In genomic region chr14:44961151-44961729, GRCh38 we compare ENCODE assay signal across 1 cellular context.
TF ChIP-seq lines count a peak whose summit lies in the region.

No MANE protein-coding gene starts in this region.

TF ChIP-seq in K562, 482 proteins besides CTCF, POLR2A, EP300 and RAD21 (continued from another document and continues in another):
- no peak for TF ChIP-seq POLR2H (tag; IDR thresholded peaks at IDR 0.05; ENCODE audit: low read depth)
- no peak for TF ChIP-seq USF2 (CRISPR knock-in tag; IDR thresholded peaks at IDR 0.05)
- peak; percentile 54; the same call in 1 of the 2 replicates for TF ChIP-seq DPF2 (IDR thresholded peaks at IDR 0.05)
- no peak for TF ChIP-seq KLF16 (IDR thresholded peaks at IDR 0.05)
- no peak for TF ChIP-seq ZNF449 (CRISPR knock-in tag; IDR thresholded peaks at IDR 0.05)
- TF ChIP-seq FOXP4 (CRISPR knock-in tag; IDR thresholded peaks at IDR 0.05; ENCODE audit: borderline replicate concordance): no peak
- TF ChIP-seq CLOCK (CRISPR knock-in tag; IDR thresholded peaks at IDR 0.05; ENCODE audit: borderline replicate concordance): no peak
- TF ChIP-seq ZNF644 (tag; IDR thresholded peaks at IDR 0.05; ENCODE audit: low read depth): no peak
- TF ChIP-seq PRDM10 (IDR thresholded peaks at IDR 0.05; ENCODE audit: partially characterized antibody): peak; percentile 13
- no peak for TF ChIP-seq ATF7 (IDR thresholded peaks at IDR 0.05)
- no peak for TF ChIP-seq HNRNPH1 (optimal IDR thresholded peaks at IDR 0.05; ENCODE audit: low read depth, low read length)
- TF ChIP-seq ZBTB8A (IDR thresholded peaks at IDR 0.05; ENCODE audit: partially characterized antibody): no peak
- no peak for TF ChIP-seq LARP7 (IDR thresholded peaks at IDR 0.05)
- TF ChIP-seq ZNF318 (IDR thresholded peaks at IDR 0.05; ENCODE audit: borderline replicate concordance in 1 of 2, low read depth in 1 of 2): no peak
- TF ChIP-seq OTX1 (CRISPR knock-in tag; IDR thresholded peaks at IDR 0.05): no peak
- no peak for TF ChIP-seq CUX1 (CRISPR knock-in tag; IDR thresholded peaks at IDR 0.05)
- no peak for TF ChIP-seq BCLAF1 (IDR thresholded peaks at IDR 0.05; ENCODE audit: borderline replicate concordance in 1 of 2, control insufficient read depth in 1 of 2, low read depth in 2 of 2, low read length in 1 of 2)
- TF ChIP-seq NR3C1 (CRISPR knock-in tag; IDR thresholded peaks at IDR 0.05): no peak
- no peak for TF ChIP-seq TCF7L2 (IDR thresholded peaks at IDR 0.05; ENCODE audit: low read depth, low read length)
